In the genomic region with DNA sequence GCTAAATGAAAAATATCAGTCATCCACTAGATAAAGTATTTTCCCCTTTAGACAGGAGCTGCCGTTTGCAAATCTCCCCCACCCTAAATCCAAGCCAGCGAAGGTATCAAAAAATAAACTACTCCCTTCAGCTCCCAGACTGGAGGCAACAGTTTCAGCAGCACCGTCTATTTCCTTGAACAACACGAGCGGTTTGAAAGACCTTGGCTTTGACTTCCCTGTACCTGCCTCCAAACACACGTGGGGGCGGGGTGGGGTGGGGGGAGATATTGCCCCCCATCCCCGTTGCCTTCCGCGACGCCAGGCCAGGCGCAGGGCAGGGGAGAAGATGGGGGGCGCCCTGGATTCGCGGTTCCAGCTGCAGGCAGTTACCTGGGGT, we compare ENCODE assay signal across 10 cellular contexts. TPM values are rescaled to one million over a fixed set of nuclear protein-coding genes. Genes with fewer than 3 reads are reported as not detected.
DNase-seq lines count a peak whose midpoint lies in the region; ATAC-seq and TF ChIP-seq lines count a peak whose summit lies in the region.
"Had no signal": no experiment of that assay in that cellular context is flagged by ENCODE, and none has a peak within 500 bp of the region (broad histone marks: within the 10 kb centered on the region; RNA-seq: fewer than 3 reads in every experiment).

No MANE protein-coding gene starts in this region.

- H3K4me3 ChIP-seq in heart left ventricle (peak overlapping the region in 10 of 12 donors; percentile 39 to 59 (median 48)), ectodermal cell (ENCODE audit: insufficient read depth, low read depth, low read length) (peak overlapping the region; percentile 47), uterus (peak overlapping the region; percentile 17 to 55)

- H3K36me3 ChIP-seq in heart left ventricle (no peaks in the 10 kb centered on the region), ectodermal cell (ENCODE audit: control insufficient read depth, insufficient read depth, low read length) (no peaks in the 10 kb centered on the region), uterus (no peaks in the 10 kb centered on the region)

- TF ChIP-seq CTCF in heart left ventricle (IDR thresholded peaks at IDR 0.05): no peak
- no peak for TF ChIP-seq CTCF in uterus (IDR thresholded peaks at IDR 0.05)

- whole genome bisulfite sequencing in heart left ventricle, 4 donors: 15 to 28% (median 18%) methylated on average over 8 to 15 of the region's 15 CpGs
- 4 to 6% methylated on average over 15 of the region's 15 CpGs for WGBS in ectodermal cell, 2 experiments

- DNase-seq in heart left ventricle: no peak
- no peak for DNase-seq in Right ventricle myocardium inferior (ENCODE audit: missing footprints)
- DNase-seq in naive B cell: no peak
- DNase-seq in uterus: no peak
- no peak for DNase-seq in NCI-H187 treated with DMSO at 0.1 percent for 48 hours (lab: John Stamatoyannopoulos, UW)
- DNase-seq: effector memory CD4-positive, alpha-beta T cell; NCI-H2107 had no signal

- H3K4me1 ChIP-seq in heart left ventricle (peaks cover 0 to 24% (median 14%) of the 10 kb centered on the region in 12 donors), ectodermal cell (ENCODE audit: control insufficient read depth, insufficient read depth, low read length) (peaks cover 24% of the 10 kb centered on the region), uterus (no peaks in the 10 kb centered on the region)

- no peaks in the 10 kb centered on the region for H3K9me3 Mint-ChIP-seq in naive B cell

- intact Hi-C loops in heart left ventricle (cut with DNase I) (no loop called here), Right ventricle myocardium inferior (cut with DNase I) (loop anchor here (10.0 kb wide), 1 partner anchor 199 kb away; no protein-coding TSS in a partner anchor), uterus (cut with DNase I; ENCODE audit: low total_unique reads) (no loop called here)

- peak overlapping the region in 1 of 6 donors; percentile 17 for H3K27ac Mint-ChIP-seq in naive B cell

- H3K9me3 ChIP-seq in heart left ventricle (no peaks in the 10 kb centered on the region), ectodermal cell (ENCODE audit: control insufficient read depth, low read length) (no peaks in the 10 kb centered on the region), uterus (no peaks in the 10 kb centered on the region)

- H3K27me3 ChIP-seq in heart left ventricle: peaks cover 11 to 70% (median 21%) of the 10 kb centered on the region in 9 donors
- H3K27me3 ChIP-seq in ectodermal cell (ENCODE audit: control insufficient read depth, insufficient read depth, low read length, poor library complexity, severe bottlenecking): peaks cover 60% of the 10 kb centered on the region
- no peaks in the 10 kb centered on the region for H3K27me3 ChIP-seq in uterus

- no peaks in the 10 kb centered on the region for H3K36me3 Mint-ChIP-seq in naive B cell

- peaks cover 4 to 20% (median 10%) of the 10 kb centered on the region in 3 donors for H3K4me1 Mint-ChIP-seq in naive B cell

- H3K4me3 Mint-ChIP-seq in naive B cell: peak overlapping the region; percentile 49 to 81 (median 64)

- ATAC-seq in heart left ventricle: no peak
- no peak for ATAC-seq in Right ventricle myocardium inferior
- no peak for ATAC-seq in naive B cell (ENCODE audit: low read depth in 2 of 2)
- ATAC-seq in GM18868 (IDR thresholded peaks at IDR 0.05; ENCODE audit: unreplicated experiment): no peak
- no peak for ATAC-seq in HG03139 (IDR thresholded peaks at IDR 0.05; ENCODE audit: unreplicated experiment)

- TF ChIP-seq POLR2A in heart left ventricle (IDR thresholded peaks at IDR 0.05): no peak
- no peak for TF ChIP-seq POLR2A in uterus (IDR thresholded peaks at IDR 0.05)

- peaks cover 52 to 78% (median 59%) of the 10 kb centered on the region in 3 donors for H3K27me3 Mint-ChIP-seq in naive B cell

- H3K27ac ChIP-seq in heart left ventricle (peak overlapping the region in 1 of 12 donors; percentile 24), ectodermal cell (ENCODE audit: insufficient read depth, low read depth, low read length, poor library complexity, severe bottlenecking) (no peak overlapping the region), uterus (peak overlapping the region; percentile 65 to 66)

RNA-seq across cellular contexts. Expression of a gene that starts 0.8 kb away (rescaled TPM):
- 1 to 10 TPM in 2 of 9 donors, under 1 TPM in 6, not detected in 1; 0.16 to 2.4 (median 0.46) TPM for total RNA-seq in heart left ventricle
- polyA plus RNA-seq in heart left ventricle: under 1 TPM; 0.06 to 0.27 TPM
- total RNA-seq in Right ventricle myocardium inferior: 1.1 TPM
- polyA plus RNA-seq in ectodermal cell (2013, experiment 1 of 4): 0.67 TPM
- 1.1 TPM for polyA plus RNA-seq in ectodermal cell (2013, experiment 2 of 4)
- 0.32 TPM for polyA plus RNA-seq in ectodermal cell (2013, experiment 3 of 4)
- polyA plus RNA-seq in ectodermal cell (2013, experiment 4 of 4): 0.65 TPM
- not detected for polyA plus RNA-seq in naive B cell (ENCODE audit: low read depth in 6 of 6)
- 10 to 100 TPM in 3 of 4 donors, under 1 TPM in 1; 0.88 to 97.5 (median 63.4) TPM for total RNA-seq in uterus
